In the genomic region with DNA sequence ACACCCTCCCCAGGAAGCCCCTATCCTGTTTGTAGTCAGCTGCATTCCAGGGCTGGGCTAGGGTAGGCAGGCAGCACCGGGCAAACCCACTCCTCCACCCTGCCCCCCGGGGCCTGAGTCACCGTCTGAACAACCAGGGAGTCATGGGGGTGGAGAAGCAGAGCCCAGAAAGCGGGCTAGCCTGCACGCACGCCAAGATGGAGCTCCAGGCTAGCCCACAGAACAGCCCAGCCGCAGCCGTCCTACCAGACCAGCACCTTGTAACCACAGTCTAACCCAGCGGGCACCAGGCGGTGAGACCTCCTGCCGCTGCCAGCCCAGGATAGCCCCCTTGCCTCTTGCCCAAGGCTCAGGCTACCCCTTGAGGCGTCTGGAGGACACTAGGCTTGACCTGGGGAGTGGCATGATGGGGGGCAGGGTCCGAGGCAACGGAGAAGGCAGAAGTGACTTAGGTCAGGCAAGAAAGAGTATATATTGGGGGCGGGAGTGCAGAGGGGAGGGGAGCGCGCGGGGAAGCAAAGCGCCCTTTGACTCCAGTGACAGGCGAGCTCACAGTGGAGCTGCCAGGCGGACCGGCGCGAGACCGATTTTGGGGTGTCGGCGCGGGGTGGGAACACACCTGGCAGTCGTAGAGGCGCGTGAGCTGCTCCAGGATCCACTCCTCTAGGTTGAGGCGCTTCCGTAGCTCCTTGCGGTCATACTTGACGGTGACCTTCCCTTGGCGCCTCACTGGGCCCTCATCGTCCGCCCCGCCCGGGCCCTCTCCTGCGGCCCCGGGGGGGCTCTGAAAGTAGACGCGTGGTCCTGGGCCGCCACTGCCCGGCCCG, we compare ENCODE assay signal across 8 cellular contexts. TPM values are rescaled to one million over a fixed set of nuclear protein-coding genes. Genes with fewer than 3 reads are reported as not detected.
DNase-seq lines count a peak whose midpoint lies in the region; ATAC-seq, FAIRE-seq and TF ChIP-seq lines count a peak whose summit lies in the region.

No MANE protein-coding gene starts in this region.

- H3K4me2 ChIP-seq in PC-9 = peak overlapping the region; percentile 85

- H3K9me2 ChIP-seq in PC-9 (ENCODE audit: insufficient read depth) = no peaks in the 10 kb centered on the region

- intact Hi-C loops in PC-9 (cut with micrococcal nuclease; ENCODE audit: unreplicated experiment) = no loop called here
- intact Hi-C loops in ovary (cut with DNase I) = no loop called here

- 1 to 2% (median 1%) methylated on average over 37 to 47 of the region's 47 CpGs for WGBS in ovary, 3 donors

- DNase-seq in SIG-M5 treated with dmso at 0.1 percent for 504 hours (lab: John Stamatoyannopoulos, UW; ENCODE audit: unreplicated experiment) (peak; percentile 60), SIG-M5 (lab: John Stamatoyannopoulos, UW) (no peak), PC-9 (peak; percentile 96), foreskin keratinocyte (peak; percentile 93 to 97), ovary (peak; percentile 73 to 78 (median 73)), urothelium cell line (ENCODE audit: low spot score) (peak; percentile 74)
- DNase-seq in activated effector memory CD4-positive, alpha-beta T cell treated with Interleukin-2 at 50 U/mL for 16 hours = peak; percentile 69

- peak overlapping the region; percentile 64; the same call in 1 of the 2 replicates for H2AFZ ChIP-seq in PC-9

- H3K79me2 ChIP-seq in PC-9 (ENCODE audit: low read depth) = peaks cover 45% of the 10 kb centered on the region

- H3K4me3 ChIP-seq in PC-9 = peak overlapping the region; percentile 79
- peak overlapping the region; percentile 64 for H3K4me3 ChIP-seq in ovary

- no peak for FAIRE-seq in urothelium cell line (lab: Jason Lieb, UNC)

- TF ChIP-seq CTCF in PC-9 (conservative IDR thresholded peaks at IDR 0.05) = no peak
- no peak for TF ChIP-seq CTCF in foreskin keratinocyte (conservative IDR thresholded peaks at IDR 0.05)
- TF ChIP-seq CTCF in ovary (IDR thresholded peaks at IDR 0.05) = no peak

- H3K9me3 ChIP-seq in PC-9 (ENCODE audit: insufficient read depth, low read depth) (no peaks in the 10 kb centered on the region), ovary (no peaks in the 10 kb centered on the region)

- TF ChIP-seq POLR2A in ovary (IDR thresholded peaks at IDR 0.05) = no peak

- H3K27ac ChIP-seq in PC-9 (peak overlapping the region; percentile 86), foreskin keratinocyte (peak overlapping the region; percentile 78), ovary (peak overlapping the region; percentile 41 to 60)

- H3F3A ChIP-seq in PC-9 (ENCODE audit: insufficient read depth, low read depth) = peaks cover 67% of the 10 kb centered on the region

- H3K36me3 ChIP-seq in PC-9 (ENCODE audit: low read depth) = peaks cover 10% of the 10 kb centered on the region; the same call in 1 of the 2 replicates
- H3K36me3 ChIP-seq in ovary = no peaks in the 10 kb centered on the region

- CTCF ChIA-PET in PC-9 (lab: Charles Lee) = interaction anchor here (0.6 to 0.7 kb wide), 2 partner anchors 55 to 57 kb away, joined by 3 to 4 read pairs; no protein-coding TSS in a partner anchor

- H3K27me3 ChIP-seq in PC-9 (ENCODE audit: insufficient read depth, low read depth) (no peaks in the 10 kb centered on the region), foreskin keratinocyte (no peaks in the 10 kb centered on the region), ovary (no peaks in the 10 kb centered on the region)

- POLR2A ChIA-PET in PC-9 (lab: Charles Lee; ENCODE audit: unreplicated experiment) = interaction anchor here (0.6 to 0.9 kb wide), 8 partner anchors 9 to 1655 kb away, joined by 3 to 6 read pairs (median 4); partner anchors contain the start of genes FERMT3, SF1 and TUT1

- BruUV-seq in PC-9 (replicated peaks; lab: Mats Ljungman, UMichigan) = TSS peak; percentile 40

- ATAC-seq in foreskin keratinocyte = peak; percentile 51
- no peak for ATAC-seq in HG03196 (IDR thresholded peaks at IDR 0.05; ENCODE audit: unreplicated experiment)

- TF ChIP-seq EP300 in ovary (IDR thresholded peaks at IDR 0.05) = no peak

- 0 out of 2 replicates have a peak, but pooled peaks cover 5% of the 10 kb centered on the region for H4K20me1 ChIP-seq in PC-9 (ENCODE audit: insufficient read depth)

- H3K4me1 ChIP-seq in PC-9 (replicated peaks; ENCODE audit: insufficient read depth) (peaks cover 26% of the 10 kb centered on the region), foreskin keratinocyte (no peaks in the 10 kb centered on the region), ovary (ENCODE audit: insufficient read depth) (peaks cover 16% of the 10 kb centered on the region)

RNA-seq across cellular contexts. Expression of gene PPP1R14B, which starts 0.7 kb away (rescaled TPM):
- total RNA-seq in PC-9 (2021) (385 and 435 TPM in 2 replicates), foreskin keratinocyte (591 and 629 TPM in 2 replicates), ovary (10 to 100 TPM; 27.8 to 71.3 (median 60.3) TPM)
- polyA plus RNA-seq in foreskin keratinocyte (706 and 722 TPM in 2 replicates), ovary (10 to 100 TPM; 15.1 to 36.0 TPM)

RNA-seq across cellular contexts. Expression of gene FKBP2, which starts 5.1 kb away (rescaled TPM):
- total RNA-seq in PC-9 (2021) (84.2 and 93.2 TPM in 2 replicates), foreskin keratinocyte (79.5 and 84.0 TPM in 2 replicates), ovary (10 to 100 TPM; 41.4 to 88.0 (median 49.5) TPM)
- polyA plus RNA-seq in foreskin keratinocyte (145 and 159 TPM in 2 replicates), ovary (100 to 1,000 TPM in 1 of 2 donors, 10 to 100 TPM in 1; 25.1 to 132 TPM)

RNA-seq across cellular contexts. Expression of gene PLCB3, which starts 5.3 kb away (rescaled TPM):
- total RNA-seq in PC-9 (2021) (73.2 and 79.6 TPM in 2 replicates), foreskin keratinocyte (66.4 and 79.6 TPM in 2 replicates), ovary (10 to 100 TPM; 13.5 to 44.8 (median 29.9) TPM)
- polyA plus RNA-seq in foreskin keratinocyte (37.1 and 40.6 TPM in 2 replicates), ovary (10 to 100 TPM in 1 of 2 donors, 1 to 10 TPM in 1; 5.3 to 16.9 TPM)

RNA-seq across cellular contexts. Expression of gene VEGFB, which starts 11.6 kb away (rescaled TPM):
- total RNA-seq in PC-9 (2021) (110 and 129 TPM in 2 replicates), foreskin keratinocyte (38.3 and 41.3 TPM in 2 replicates), ovary (100 to 1,000 TPM in 5 of 7 donors, 10 to 100 TPM in 2; 27.4 to 164 (median 125) TPM)
- polyA plus RNA-seq in foreskin keratinocyte (70.0 and 70.9 TPM in 2 replicates), ovary (100 to 1,000 TPM in 1 of 2 donors, 10 to 100 TPM in 1; 81.9 to 124 TPM)

RNA-seq across cellular contexts. Expression of gene DNAJC4, which starts 15.7 kb away (rescaled TPM):
- 55.0 and 57.1 TPM in 2 replicates for total RNA-seq in PC-9 (2021)
- total RNA-seq in foreskin keratinocyte = 12.7 and 14.1 TPM in 2 replicates
- polyA plus RNA-seq in foreskin keratinocyte = 23.0 and 25.9 TPM in 2 replicates
- total RNA-seq in ovary = 10 to 100 TPM; 25.0 to 62.2 (median 43.1) TPM
- polyA plus RNA-seq in ovary = 10 to 100 TPM; 28.8 to 69.1 TPM
